ENCODE assay signal across 14 cellular contexts in the genomic region with DNA sequence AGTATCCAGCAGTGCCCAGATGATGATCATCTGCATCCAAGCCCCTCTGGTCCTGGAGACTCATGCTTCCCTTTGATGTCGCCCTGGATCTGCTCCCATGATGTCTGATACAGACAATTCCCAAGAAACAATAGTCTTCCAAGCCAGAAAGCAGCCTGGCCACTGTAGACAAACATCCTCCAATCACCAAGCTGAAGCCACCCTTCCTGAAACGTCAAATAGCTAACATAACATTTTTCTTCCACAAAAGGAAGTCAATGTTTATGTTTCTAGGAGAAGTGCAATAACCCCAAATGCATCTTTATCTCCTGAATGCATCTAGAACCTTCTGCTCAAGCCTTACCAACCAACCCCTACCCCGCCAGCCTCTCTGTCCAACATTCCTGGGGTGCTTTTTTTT. TPM values are rescaled to one million over a fixed set of nuclear protein-coding genes. Genes with fewer than 3 reads are reported as not detected.
A peak's percentile ranks its signal among the peaks of the same experiment; 100 is the strongest.
DNase-seq lines count a peak whose midpoint lies in the region; ATAC-seq and TF ChIP-seq lines count a peak whose summit lies in the region.
"Had no signal": no experiment of that assay in that cellular context is flagged by ENCODE, and none has a peak within 500 bp of the region (broad histone marks: within the 10 kb centered on the region; RNA-seq: fewer than 3 reads in every experiment).

No MANE protein-coding gene starts in this region.

- H3K27me3 ChIP-seq in lower lobe of right lung (ENCODE audit: low read depth) (no peaks in the 10 kb centered on the region), transverse colon (no peaks in the 10 kb centered on the region), GM23248 (replicated peaks; ENCODE audit: insufficient read depth) (no peaks in the 10 kb centered on the region; the same call in 1 of the 2 replicates)

- in situ Hi-C loops in transverse colon (cut with MboI; ENCODE audit: low pct_ligation_motif_present in 1 of 4, low pct_unique_long_range_greater_than_20kb in 1 of 4, low sequenced_read_pairs in 3 of 4) = no loop called here
- in situ Hi-C loops in GM23248 (cut with MboI) = no loop called here

- no peaks in the 10 kb centered on the region for H3K9me2 ChIP-seq in GM23248 (ENCODE audit: insufficient read depth)

- no peaks in the 10 kb centered on the region for H4K20me1 ChIP-seq in GM23248 (ENCODE audit: insufficient read depth)

- no peak for ATAC-seq in activated naive CD4-positive, alpha-beta T cell treated with anti-CD3 and anti-CD28 coated beads, Interleukin-2, amount 50 U/mL, for 72 hours
- ATAC-seq in activated naive CD8-positive, alpha-beta T cell treated with anti-CD3 and anti-CD28 coated beads, Interleukin-2, amount 10 ng/mL, durations not matched to agents 7 days and 5 days (ENCODE audit: low read depth) = no peak
- peak; percentile 31 to 37 for ATAC-seq in lower lobe of right lung

- no peaks in the 10 kb centered on the region for H3K79me2 ChIP-seq in GM23248 (ENCODE audit: insufficient read depth)

- peaks cover 15% of the 10 kb centered on the region for H3K36me3 Mint-ChIP-seq in activated naive CD4-positive, alpha-beta T cell treated with anti-CD3 and anti-CD28 coated beads, Interleukin-2, amount 10 ng/mL, durations not matched to agents 7 days and 5 days
- peaks cover 4 to 7% of the 10 kb centered on the region in 2 donors for H3K36me3 Mint-ChIP-seq in activated naive CD4-positive, alpha-beta T cell treated with anti-CD3 and anti-CD28 coated beads, Interleukin-2, amount 50 U/mL, for 72 hours
- H3K36me3 Mint-ChIP-seq in activated naive CD8-positive, alpha-beta T cell treated with anti-CD3 and anti-CD28 coated beads, Interleukin-2, amount 10 ng/mL, durations not matched to agents 7 days and 5 days = peaks cover 8% of the 10 kb centered on the region

- H3K27me3 Mint-ChIP-seq in activated naive CD4-positive, alpha-beta T cell treated with anti-CD3 and anti-CD28 coated beads, Interleukin-2, amount 10 ng/mL, durations not matched to agents 7 days and 5 days = no peaks in the 10 kb centered on the region
- no peaks in the 10 kb centered on the region for H3K27me3 Mint-ChIP-seq in activated naive CD8-positive, alpha-beta T cell treated with anti-CD3 and anti-CD28 coated beads, Interleukin-2, amount 10 ng/mL, durations not matched to agents 7 days and 5 days

- no peak overlapping the region for H2AFZ ChIP-seq in GM23248

- POLR2A ChIA-PET in activated naive CD8-positive, alpha-beta T cell treated with anti-CD3 and anti-CD28 coated beads, Interleukin-2, amount 10 ng/mL, durations not matched to agents 7 days and 5 days (lab: Charles Lee) = interaction anchor here (0.7 to 8.9 kb wide), 4 partner anchors 22 to 82 kb away, joined by 3 to 76 read pairs (median 4); partner anchors contain the start of genes DDX28, DUS2 and SLC12A4

- H3K27ac Mint-ChIP-seq in activated naive CD4-positive, alpha-beta T cell treated with anti-CD3 and anti-CD28 coated beads, Interleukin-2, amount 10 ng/mL, durations not matched to agents 7 days and 5 days = peak overlapping the region; percentile 89
- H3K27ac Mint-ChIP-seq in activated naive CD4-positive, alpha-beta T cell treated with anti-CD3 and anti-CD28 coated beads, Interleukin-2, amount 50 U/mL, for 72 hours = peak overlapping the region in 1 of 2 donors; percentile 84
- H3K27ac Mint-ChIP-seq in activated naive CD8-positive, alpha-beta T cell treated with anti-CD3 and anti-CD28 coated beads, Interleukin-2, amount 10 ng/mL, durations not matched to agents 7 days and 5 days = peak overlapping the region; percentile 87

- H3K4me1 ChIP-seq in lower lobe of right lung (peaks cover 44% of the 10 kb centered on the region), transverse colon (peaks cover 0 to 15% (median 0%) of the 10 kb centered on the region in 4 donors), GM23248 (ENCODE audit: insufficient read depth) (no peaks in the 10 kb centered on the region)

- DNase-seq in activated naive CD4-positive, alpha-beta T cell treated with anti-CD3 and anti-CD28 coated beads, Interleukin-2, amount 10 ng/mL, durations not matched to agents 7 days and 5 days = no peak
- DNase-seq in activated naive CD4-positive, alpha-beta T cell treated with anti-CD3 and anti-CD28 coated beads, Interleukin-2, amount 50 U/mL, for 72 hours (ENCODE audit: low spot score in 2 of 2) = no peak
- no peak for DNase-seq in activated naive CD8-positive, alpha-beta T cell treated with anti-CD3 and anti-CD28 coated beads, Interleukin-2, amount 10 ng/mL, durations not matched to agents 7 days and 5 days
- DNase-seq in lower lobe of right lung (no peak), transverse colon (no peak), RKO (ENCODE audit: low spot score) (no peak), D341Med (ENCODE audit: low spot score) (no peak), GM23248 (no peak)
- DNase-seq: activated naive CD4-positive, alpha-beta T cell treated with anti-CD3 and anti-CD28 coated beads, Interleukin-2, amount 50 U/mL, for 16 hours; midbrain; NCI-H2107 had no signal

- H3K36me3 ChIP-seq in lower lobe of right lung (no peaks in the 10 kb centered on the region), transverse colon (no peaks in the 10 kb centered on the region), GM23248 (ENCODE audit: low read depth) (no peaks in the 10 kb centered on the region)

- TF ChIP-seq POLR2A in transverse colon (IDR thresholded peaks at IDR 0.05) = no peak

- H3K4me3 ChIP-seq in lower lobe of right lung = peak overlapping the region; percentile 42
- no peak overlapping the region for H3K4me3 ChIP-seq in transverse colon
- no peak overlapping the region for H3K4me3 ChIP-seq in GM23248

- WGBS in transverse colon (ENCODE audit: low coverage in 1 of 2), 2 donors = 0 to 46% methylated on average over 1 to 3 of the region's 3 CpGs
- WGBS in GM23248 (ENCODE audit: low coverage in 1 of 2, low lambda C conversion rate in 2 of 2, missing lambda C conversion rate in 2 of 2), 2 experiments = 28% methylated on average over 3 of the region's 3 CpGs

- TF ChIP-seq EP300 in transverse colon (IDR thresholded peaks at IDR 0.05; ENCODE audit: low read depth) = no peak

- H3K4me2 ChIP-seq in GM23248 (ENCODE audit: unreplicated experiment) = no peak overlapping the region
- H3K4me2 ChIP-seq: KMS-11 had no signal

- CTCF ChIA-PET in activated naive CD4-positive, alpha-beta T cell treated with anti-CD3 and anti-CD28 coated beads, Interleukin-2, amount 10 ng/mL, durations not matched to agents 7 days and 5 days (lab: Charles Lee) = no interaction called here

- H3K27ac ChIP-seq in lower lobe of right lung (peak overlapping the region; percentile 84), transverse colon (peak overlapping the region; percentile 61 to 69 (median 66)), GM23248 (no peak overlapping the region)
- H3K27ac ChIP-seq: KMS-11, VCaP had no signal

- H3K4me3 Mint-ChIP-seq in activated naive CD4-positive, alpha-beta T cell treated with anti-CD3 and anti-CD28 coated beads, Interleukin-2, amount 10 ng/mL, durations not matched to agents 7 days and 5 days = peak overlapping the region; percentile 61
- no peak overlapping the region for H3K4me3 Mint-ChIP-seq in activated naive CD8-positive, alpha-beta T cell treated with anti-CD3 and anti-CD28 coated beads, Interleukin-2, amount 10 ng/mL, durations not matched to agents 7 days and 5 days

- H3K9me3 ChIP-seq in lower lobe of right lung (no peaks in the 10 kb centered on the region), transverse colon (no peaks in the 10 kb centered on the region), GM23248 (ENCODE audit: low read depth) (no peaks in the 10 kb centered on the region)

- intact Hi-C loops in lower lobe of right lung (cut with DNase I) (no loop called here), transverse colon (cut with DNase I; ENCODE audit: low total_unique reads) (no loop called here)

- H3F3A ChIP-seq in GM23248 (ENCODE audit: insufficient read depth) = no peaks in the 10 kb centered on the region

- H3K9me3 Mint-ChIP-seq in activated naive CD4-positive, alpha-beta T cell treated with anti-CD3 and anti-CD28 coated beads, Interleukin-2, amount 10 ng/mL, durations not matched to agents 7 days and 5 days = peaks cover 8% of the 10 kb centered on the region
- peaks cover 3 to 4% of the 10 kb centered on the region in 2 donors for H3K9me3 Mint-ChIP-seq in activated naive CD4-positive, alpha-beta T cell treated with anti-CD3 and anti-CD28 coated beads, Interleukin-2, amount 50 U/mL, for 72 hours
- H3K9me3 Mint-ChIP-seq in activated naive CD8-positive, alpha-beta T cell treated with anti-CD3 and anti-CD28 coated beads, Interleukin-2, amount 10 ng/mL, durations not matched to agents 7 days and 5 days = peaks cover 3% of the 10 kb centered on the region

- H3K4me1 Mint-ChIP-seq in activated naive CD4-positive, alpha-beta T cell treated with anti-CD3 and anti-CD28 coated beads, Interleukin-2, amount 10 ng/mL, durations not matched to agents 7 days and 5 days = peaks cover 52% of the 10 kb centered on the region
- H3K4me1 Mint-ChIP-seq in activated naive CD8-positive, alpha-beta T cell treated with anti-CD3 and anti-CD28 coated beads, Interleukin-2, amount 10 ng/mL, durations not matched to agents 7 days and 5 days = peaks cover 27% of the 10 kb centered on the region

- no peak overlapping the region for H3K9ac ChIP-seq in GM23248
- H3K9ac ChIP-seq: KMS-11 had no signal

- TF ChIP-seq CTCF in lower lobe of right lung (IDR thresholded peaks at IDR 0.05) = no peak
- TF ChIP-seq CTCF in transverse colon (IDR thresholded peaks at IDR 0.05) = no peak

RNA-seq across cellular contexts. Expression of gene DPEP2, which starts 1.2 kb away (rescaled TPM):
- 1 to 10 TPM; 2.5 to 6.3 TPM for total RNA-seq in activated naive CD4-positive, alpha-beta T cell treated with anti-CD3 and anti-CD28 coated beads, Interleukin-2, amount 50 U/mL, for 72 hours
- 10 to 100 TPM; 27.5 to 28.6 TPM for total RNA-seq in activated naive CD8-positive, alpha-beta T cell treated with anti-CD3 and anti-CD28 coated beads, Interleukin-2, amount 10 ng/mL, durations not matched to agents 7 days and 5 days
- total RNA-seq in lower lobe of right lung = 29.5 TPM
- total RNA-seq in transverse colon = 1 to 10 TPM; 1.5 to 4.4 (median 1.5) TPM
- not detected in 2 replicates for total RNA-seq in GM23248 (2014; rRNA removed; shearing (Covaris generic))
- not detected in 2 replicates for polyA plus RNA-seq in GM23248 (2016; fragmentation: Nextera tagmentation; extraction: Ambion mirVana)
- total RNA-seq: H4 had no signal

RNA-seq across cellular contexts. Expression of gene DPEP2NB, which starts 15.3 kb away (rescaled TPM):
- total RNA-seq in activated naive CD4-positive, alpha-beta T cell treated with anti-CD3 and anti-CD28 coated beads, Interleukin-2, amount 50 U/mL, for 72 hours = not detected
- not detected for total RNA-seq in activated naive CD8-positive, alpha-beta T cell treated with anti-CD3 and anti-CD28 coated beads, Interleukin-2, amount 10 ng/mL, durations not matched to agents 7 days and 5 days
- not detected for total RNA-seq in lower lobe of right lung
- not detected for total RNA-seq in transverse colon
- total RNA-seq in GM23248 (2014; rRNA removed; shearing (Covaris generic)) = not detected in 2 replicates
- polyA plus RNA-seq in GM23248 (2016; fragmentation: Nextera tagmentation; extraction: Ambion mirVana) = not detected in 2 replicates
- total RNA-seq: H4 had no signal

RNA-seq across cellular contexts. Expression of gene DPEP3, which starts 20.2 kb away (rescaled TPM):
- total RNA-seq in activated naive CD4-positive, alpha-beta T cell treated with anti-CD3 and anti-CD28 coated beads, Interleukin-2, amount 50 U/mL, for 72 hours = under 1 TPM; 0.19 to 0.23 TPM
- total RNA-seq in activated naive CD8-positive, alpha-beta T cell treated with anti-CD3 and anti-CD28 coated beads, Interleukin-2, amount 10 ng/mL, durations not matched to agents 7 days and 5 days = under 1 TPM; 0.54 to 0.64 TPM
- total RNA-seq in lower lobe of right lung = 0.18 TPM
- not detected for total RNA-seq in transverse colon
- total RNA-seq in GM23248 (2014; rRNA removed; shearing (Covaris generic)) = not detected in 2 replicates
- not detected in 2 replicates for polyA plus RNA-seq in GM23248 (2016; fragmentation: Nextera tagmentation; extraction: Ambion mirVana)
- total RNA-seq: H4 had no signal

RNA-seq across cellular contexts. Expression of gene DDX28, which starts 22.6 kb away (rescaled TPM):
- total RNA-seq in activated naive CD4-positive, alpha-beta T cell treated with anti-CD3 and anti-CD28 coated beads, Interleukin-2, amount 50 U/mL, for 72 hours = 10 to 100 TPM in 1 of 2 donors, 1 to 10 TPM in 1; 7.7 to 15.6 TPM
- total RNA-seq in activated naive CD8-positive, alpha-beta T cell treated with anti-CD3 and anti-CD28 coated beads, Interleukin-2, amount 10 ng/mL, durations not matched to agents 7 days and 5 days = 10 to 100 TPM; 15.2 to 17.0 TPM
- total RNA-seq in lower lobe of right lung (9.9 TPM), transverse colon (10 to 100 TPM in 1 of 4 donors, 1 to 10 TPM in 3; 4.8 to 13.1 (median 6.2) TPM)
- 8.8 and 9.7 TPM in 2 replicates for total RNA-seq in GM23248 (2014; rRNA removed; shearing (Covaris generic))
- 8.3 and 9.0 TPM in 2 replicates for polyA plus RNA-seq in GM23248 (2016; fragmentation: Nextera tagmentation; extraction: Ambion mirVana)

RNA-seq across cellular contexts. Expression of gene DUS2, which starts 22.6 kb away (rescaled TPM):
- 10 to 100 TPM; 21.2 to 35.5 TPM for total RNA-seq in activated naive CD4-positive, alpha-beta T cell treated with anti-CD3 and anti-CD28 coated beads, Interleukin-2, amount 50 U/mL, for 72 hours
- 10 to 100 TPM; 21.1 to 25.2 TPM for total RNA-seq in activated naive CD8-positive, alpha-beta T cell treated with anti-CD3 and anti-CD28 coated beads, Interleukin-2, amount 10 ng/mL, durations not matched to agents 7 days and 5 days
- total RNA-seq in lower lobe of right lung (15.1 TPM), transverse colon (10 to 100 TPM in 3 of 4 donors, 1 to 10 TPM in 1; 9.2 to 13.1 (median 11.2) TPM)
- total RNA-seq in GM23248 (2014; rRNA removed; shearing (Covaris generic)) = 18.4 and 25.8 TPM in 2 replicates
- 14.0 and 15.1 TPM in 2 replicates for polyA plus RNA-seq in GM23248 (2016; fragmentation: Nextera tagmentation; extraction: Ambion mirVana)

Comparison
In these comparisons a context has a peak if more than half of its experiments do, and no peak if none do; other contexts are left out.
1. ATAC-seq: peak in lower lobe of right lung (2 of 2); none in activated naive CD4-positive, alpha-beta T cell treated with anti-CD3 and anti-CD28 coated beads, Interleukin-2, amount 50 U/mL, for 72 hours (0 of 2) and activated naive CD8-positive, alpha-beta T cell treated with anti-CD3 and anti-CD28 coated beads, Interleukin-2, amount 10 ng/mL, durations not matched to agents 7 days and 5 days (single experiment).